In the genomic region with DNA sequence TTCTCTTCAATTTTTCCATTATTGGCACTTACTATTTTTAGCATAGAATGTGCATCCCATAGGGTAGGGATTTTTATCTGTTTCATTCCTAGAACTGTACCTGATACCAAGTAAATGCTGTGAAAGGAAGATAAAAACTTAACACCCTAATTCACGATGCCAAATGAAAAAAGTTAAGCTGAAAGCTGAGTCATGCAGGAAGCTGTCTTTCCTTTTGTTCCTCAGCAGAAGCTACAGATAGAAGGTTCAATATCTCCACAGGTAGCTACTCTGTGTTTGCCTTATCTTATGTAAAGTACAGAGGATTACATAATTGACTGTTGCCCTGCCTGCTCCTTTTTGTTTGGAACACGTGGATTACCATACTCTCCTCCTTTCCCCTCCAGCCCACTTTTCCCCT, we compare ENCODE assay signal across 1 cellular context.
TF ChIP-seq lines count a peak whose summit lies in the region.

No MANE protein-coding gene starts in this region.

TF ChIP-seq in K562, 482 proteins besides CTCF, POLR2A, EP300 and RAD21 (continued from another document and continues in another):
- TF ChIP-seq HINFP (tag; conservative IDR thresholded peaks at IDR 0.05; ENCODE audit: low read depth) (no peak), MAFK (IDR thresholded peaks at IDR 0.05; ENCODE audit: low read length) (peak; percentile 71), ETV6 (IDR thresholded peaks at IDR 0.05; ENCODE audit: borderline replicate concordance in 1 of 2, low read depth in 2 of 2, low read length in 1 of 2) (no peak), ETV6 (CRISPR knock-in tag; IDR thresholded peaks at IDR 0.05; ENCODE audit: borderline replicate concordance) (no peak), ZNF584 (CRISPR knock-in tag; IDR thresholded peaks at IDR 0.05; ENCODE audit: low read depth) (no peak), FOXA3 (CRISPR knock-in tag; conservative IDR thresholded peaks at IDR 0.05 in 1 of 2, IDR thresholded peaks at IDR 0.05 in 1 of 2) (no peak), KLF1 (tag; IDR thresholded peaks at IDR 0.05) (no peak), MXI1 (IDR thresholded peaks at IDR 0.05; ENCODE audit: low read depth, low read length) (0 out of 2 replicates have a peak, but pooled peaks have one; percentile 22), CHD2 (IDR thresholded peaks at IDR 0.05; ENCODE audit: low read depth, low read length) (no peak), MAFF (IDR thresholded peaks at IDR 0.05; ENCODE audit: low read length) (peak; percentile 89), ILK (tag; IDR thresholded peaks at IDR 0.05; ENCODE audit: borderline replicate concordance, low read depth) (no peak), ZBTB11 (CRISPR knock-in tag; IDR thresholded peaks at IDR 0.05) (no peak), ZNF143 (CRISPR knock-in tag; IDR thresholded peaks at IDR 0.05) (no peak), SREBF2 (CRISPR knock-in tag; IDR thresholded peaks at IDR 0.05) (no peak), EGR1 (conservative IDR thresholded peaks at IDR 0.05) (no peak), ZNF695 (CRISPR knock-in tag; IDR thresholded peaks at IDR 0.05) (no peak), CREB1 (IDR thresholded peaks at IDR 0.05) (no peak), CREB1 (CRISPR knock-in tag; IDR thresholded peaks at IDR 0.05) (no peak), WHSC1 (IDR thresholded peaks at IDR 0.05; ENCODE audit: low read length) (no peak), TEAD1 (CRISPR knock-in tag; IDR thresholded peaks at IDR 0.05) (no peak), STAT6 (CRISPR knock-in tag; IDR thresholded peaks at IDR 0.05) (no peak), NFE2 (IDR thresholded peaks at IDR 0.05; ENCODE audit: low read depth) (peak; percentile 97), ATF1 (CRISPR knock-in tag; IDR thresholded peaks at IDR 0.05) (no peak), ATF1 (tag; IDR thresholded peaks at IDR 0.05) (peak; percentile 27; the same call in 1 of the 2 replicates), TEAD2 (tag; IDR thresholded peaks at IDR 0.05) (no peak), FOSL1 (tag; conservative IDR thresholded peaks at IDR 0.05) (peak; percentile 78), MCM2 (IDR thresholded peaks at IDR 0.05; ENCODE audit: low read depth) (no peak), ZNF57 (CRISPR knock-in tag; IDR thresholded peaks at IDR 0.05) (no peak), DDX20 (tag; IDR thresholded peaks at IDR 0.05; ENCODE audit: low read depth) (no peak), ZNF318 (IDR thresholded peaks at IDR 0.05; ENCODE audit: borderline replicate concordance in 1 of 2, low read depth in 1 of 2) (no peak), PHB (CRISPR knock-in tag; IDR thresholded peaks at IDR 0.05) (no peak), ZNF561 (CRISPR knock-in tag; conservative IDR thresholded peaks at IDR 0.05) (no peak), ZBTB33 (CRISPR knock-in tag; IDR thresholded peaks at IDR 0.05) (no peak), REST (CRISPR knock-in tag; IDR thresholded peaks at IDR 0.05; ENCODE audit: low read depth) (no peak)
- TF ChIP-seq, protein P1, sequence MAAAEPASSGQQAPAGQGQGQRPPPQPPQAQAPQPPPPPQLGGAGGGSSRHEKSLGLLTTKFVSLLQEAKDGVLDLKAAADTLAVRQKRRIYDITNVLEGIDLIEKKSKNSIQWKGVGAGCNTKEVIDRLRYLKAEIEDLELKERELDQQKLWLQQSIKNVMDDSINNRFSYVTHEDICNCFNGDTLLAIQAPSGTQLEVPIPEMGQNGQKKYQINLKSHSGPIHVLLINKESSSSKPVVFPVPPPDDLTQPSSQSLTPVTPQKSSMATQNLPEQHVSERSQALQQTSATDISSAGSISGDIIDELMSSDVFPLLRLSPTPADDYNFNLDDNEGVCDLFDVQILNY (CRISPR knock-in tag; IDR thresholded peaks at IDR 0.05), result no peak
- TF ChIP-seq, protein P2, sequence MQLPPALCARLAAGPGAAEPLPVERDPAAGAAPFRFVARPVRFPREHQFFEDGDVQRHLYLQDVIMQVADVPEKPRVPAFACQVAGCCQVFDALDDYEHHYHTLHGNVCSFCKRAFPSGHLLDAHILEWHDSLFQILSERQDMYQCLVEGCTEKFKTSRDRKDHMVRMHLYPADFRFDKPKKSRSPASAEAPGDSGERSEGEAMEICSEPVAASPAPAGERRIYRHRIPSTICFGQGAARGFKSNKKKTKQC (CRISPR knock-in tag; IDR thresholded peaks at IDR 0.05), result no peak
